ENCODE assay signal across 8 cellular contexts in the genomic region with DNA sequence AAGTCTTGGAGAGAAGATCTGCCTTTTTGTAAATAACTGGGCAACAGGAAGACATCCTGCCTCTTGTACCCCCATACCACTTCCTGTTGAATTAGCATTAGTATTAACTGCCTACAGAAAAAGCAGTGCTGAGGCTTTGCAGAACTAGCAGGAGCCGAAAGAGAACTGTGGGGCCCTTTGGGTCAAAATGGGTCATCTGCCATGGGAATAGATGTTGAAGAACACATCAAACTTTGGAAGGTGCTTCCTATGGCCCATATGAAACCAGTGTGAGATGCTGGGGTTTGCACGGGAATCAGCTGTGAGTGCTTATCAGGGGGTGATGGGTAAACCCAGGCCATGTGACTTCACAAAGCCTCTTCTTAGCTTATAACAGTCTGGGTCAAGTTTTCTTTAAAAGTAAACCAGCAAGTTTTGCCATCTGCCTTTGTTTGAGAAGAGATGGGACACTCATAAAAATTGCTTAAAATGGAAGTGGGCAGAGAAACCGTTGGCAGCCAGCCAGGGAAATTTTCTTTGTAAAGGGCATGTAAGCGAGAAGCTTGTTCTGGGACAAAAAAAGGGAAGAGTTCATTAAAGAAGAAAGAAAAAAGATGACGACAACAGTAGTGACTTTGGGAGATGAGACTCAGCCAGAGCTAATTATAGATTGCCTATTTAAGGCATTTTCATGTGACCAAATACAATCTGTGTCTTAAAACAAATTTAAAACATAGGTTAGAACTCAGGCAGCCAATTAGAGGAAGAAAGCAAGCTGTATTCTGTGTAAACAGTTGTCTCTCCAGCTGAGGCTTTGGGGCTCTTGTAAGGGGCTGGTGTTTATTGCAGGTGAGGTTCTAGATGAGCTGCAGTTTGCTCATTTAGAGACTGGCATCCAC. TPM values are rescaled to one million over a fixed set of nuclear protein-coding genes. Genes with fewer than 3 reads are reported as not detected.
DNase-seq lines count a peak whose midpoint lies in the region; FAIRE-seq and TF ChIP-seq lines count a peak whose summit lies in the region.

No MANE protein-coding gene starts in this region.

- H3K27me3 ChIP-seq in GM23248 (replicated peaks; ENCODE audit: insufficient read depth) (no peaks in the 10 kb centered on the region), osteoblast (ENCODE audit: insufficient read depth, low read length) (no peaks in the 10 kb centered on the region), H7 (ENCODE audit: control insufficient read depth, insufficient read depth, low read length) (no peaks in the 10 kb centered on the region)

- H3K4me2 ChIP-seq in GM23248 (ENCODE audit: unreplicated experiment) (peak overlapping the region; percentile 38), OCI-LY7 (ENCODE audit: low read length) (peak overlapping the region; percentile 85), osteoblast (ENCODE audit: insufficient read depth, low read length) (peak overlapping the region; percentile 63)

- H3K27ac ChIP-seq in 22Rv1 = peak overlapping the region; percentile 98
- H3K27ac ChIP-seq in GM23248 = peak overlapping the region; percentile 79
- peak overlapping the region; percentile 97 for H3K27ac ChIP-seq in OCI-LY7 (ENCODE audit: low read depth, low read length, poor library complexity, severe bottlenecking)
- H3K27ac ChIP-seq in osteoblast (ENCODE audit: low read depth, low read length) = peak overlapping the region; percentile 87

- FAIRE-seq in frontal cortex (lab: Jason Lieb, UNC) = no peak

- in situ Hi-C loops in GM23248 (cut with MboI) = no loop called here

- H3K9ac ChIP-seq in GM23248 = peak overlapping the region; percentile 52

- H3K36me3 ChIP-seq in GM23248 (ENCODE audit: low read depth) = no peaks in the 10 kb centered on the region
- peaks cover 35% of the 10 kb centered on the region for H3K36me3 ChIP-seq in OCI-LY7 (ENCODE audit: insufficient read depth, low read length)
- H3K36me3 ChIP-seq in osteoblast (ENCODE audit: insufficient read depth, low read length) = no peaks in the 10 kb centered on the region
- no peaks in the 10 kb centered on the region for H3K36me3 ChIP-seq in H7 (replicated peaks; ENCODE audit: control insufficient read depth, insufficient read depth, low read length)

- CTCF ChIA-PET in OCI-LY7 (lab: Charles Lee; ENCODE audit: unreplicated experiment) = no interaction called here

- H3K79me2 ChIP-seq in GM23248 (ENCODE audit: insufficient read depth) = peaks cover 86% of the 10 kb centered on the region
- peaks cover 87% of the 10 kb centered on the region for H3K79me2 ChIP-seq in OCI-LY7 (ENCODE audit: insufficient read depth, low read depth, low read length)
- H3K79me2 ChIP-seq in osteoblast (ENCODE audit: insufficient read depth, low read length) = peaks cover 77% of the 10 kb centered on the region

- TSS peak; percentile 27 for BruUV-seq in OCI-LY7 (replicated peaks; lab: Mats Ljungman, UMichigan)

- peak overlapping the region; percentile 44 for H3K4me3 ChIP-seq in GM23248
- peak overlapping the region; percentile 61 for H3K4me3 ChIP-seq in OCI-LY7 (ENCODE audit: low read depth, low read length, poor library complexity, severe bottlenecking)
- peak overlapping the region; percentile 29 for H3K4me3 ChIP-seq in osteoblast (ENCODE audit: insufficient read depth, low read length)
- H3K4me3 ChIP-seq in H7 (ENCODE audit: insufficient read depth, low read depth, low read length) = no peak overlapping the region

- H3F3A ChIP-seq in GM23248 (ENCODE audit: insufficient read depth) = peaks cover 36% of the 10 kb centered on the region

- H4K20me1 ChIP-seq in GM23248 (ENCODE audit: insufficient read depth) (no peaks in the 10 kb centered on the region), OCI-LY7 (ENCODE audit: insufficient read depth, low read length) (no peaks in the 10 kb centered on the region), osteoblast (ENCODE audit: insufficient read depth, low read length) (no peaks in the 10 kb centered on the region)

- no peaks in the 10 kb centered on the region for H3K9me3 ChIP-seq in GM23248 (ENCODE audit: low read depth)
- H3K9me3 ChIP-seq in OCI-LY7 (ENCODE audit: low read length) = no peaks in the 10 kb centered on the region
- H3K9me3 ChIP-seq in osteoblast (ENCODE audit: low read depth, low read length) = no peaks in the 10 kb centered on the region

- H3K9me2 ChIP-seq in GM23248 (ENCODE audit: insufficient read depth) (no peaks in the 10 kb centered on the region), OCI-LY7 (ENCODE audit: insufficient read depth, low read length) (no peaks in the 10 kb centered on the region)

- DNase-seq in GM23248 = peak; percentile 85
- peak; percentile 73 for DNase-seq in OCI-LY7 (ENCODE audit: low spot score)
- DNase-seq in activated gamma-delta T cell treated with anti-CD3 and anti-CD28 coated beads, Interleukin-2, amount 50 U/mL, for 16 hours (ENCODE audit: low read depth) = peak; percentile 42
- peak; percentile 48 to 63 for DNase-seq in frontal cortex (ENCODE audit: low spot score in 2 of 2)
- peak; percentile 84 for DNase-seq in osteoblast (ENCODE audit: insufficient read length, low spot score, missing footprints)
- peak; percentile 93 for DNase-seq in ureter (ENCODE audit: low spot score)
- no peak for DNase-seq in H7

- POLR2A ChIA-PET in OCI-LY7 (lab: Charles Lee) = interaction anchor here (0.7 to 1.4 kb wide), 7 partner anchors 21 to 173 kb away, joined by 3 to 4 read pairs (median 3); a partner anchor contains a TSS

- H3K4me1 ChIP-seq in GM23248 (ENCODE audit: insufficient read depth) (peaks cover 33% of the 10 kb centered on the region), OCI-LY7 (ENCODE audit: insufficient read depth, low read length, poor library complexity, severe bottlenecking) (peaks cover 39% of the 10 kb centered on the region), osteoblast (ENCODE audit: insufficient read depth, low read length) (peaks cover 28% of the 10 kb centered on the region)

- peak overlapping the region; percentile 61 for H2AFZ ChIP-seq in GM23248
- H2AFZ ChIP-seq in OCI-LY7 (ENCODE audit: low read length) = peak overlapping the region; percentile 27; the same call in 1 of the 2 replicates
- H2AFZ ChIP-seq in osteoblast (ENCODE audit: low read length) = peak overlapping the region; percentile 52

- intact Hi-C loops in OCI-LY7 (cut with micrococcal nuclease; ENCODE audit: unreplicated experiment) = no loop called here

- WGBS in GM23248 (ENCODE audit: low coverage in 1 of 2, low lambda C conversion rate in 2 of 2, missing lambda C conversion rate in 2 of 2), 2 experiments = 5% methylated on average over 5 of the region's 5 CpGs

- TF ChIP-seq CTCF in 22Rv1 (IDR thresholded peaks at IDR 0.05) (no peak), OCI-LY7 (conservative IDR thresholded peaks at IDR 0.05; ENCODE audit: low read length) (no peak), osteoblast (IDR thresholded peaks at IDR 0.05; ENCODE audit: extremely low read depth, low read depth, low read length) (no peak)

RNA-seq across cellular contexts. Expression of a gene that starts 4.4 kb away (rescaled TPM):
- total RNA-seq in GM23248 (2014; rRNA removed; shearing (Covaris generic)) = 17.6 and 20.2 TPM in 2 replicates
- 7.5 and 8.2 TPM in 2 replicates for polyA plus RNA-seq in GM23248 (2016; fragmentation: Nextera tagmentation; extraction: Ambion mirVana)
- 21.4 and 23.7 TPM in 2 replicates for total RNA-seq in OCI-LY7 (2014; rRNA removed; shearing (Covaris generic))
- total RNA-seq in OCI-LY7 (2022) = 17.6 and 20.2 TPM in 2 replicates
- total RNA-seq in frontal cortex = 29.8 TPM
- total RNA-seq in osteoblast = 9.7 and 13.4 TPM in 2 replicates
- 21.7 TPM for total RNA-seq in ureter
- total RNA-seq in H7 (2014; rRNA removed; shearing (Covaris generic)) = 23.1 and 23.7 TPM in 2 replicates

RNA-seq across cellular contexts. Expression of a gene that starts 5.3 kb away (rescaled TPM):
- total RNA-seq in GM23248 (2014; rRNA removed; shearing (Covaris generic)) = 5.6 and 9.5 TPM in 2 replicates
- 4.8 and 8.9 TPM in 2 replicates for polyA plus RNA-seq in GM23248 (2016; fragmentation: Nextera tagmentation; extraction: Ambion mirVana)
- 8.6 TPM in 2 replicates for total RNA-seq in OCI-LY7 (2014; rRNA removed; shearing (Covaris generic))
- total RNA-seq in OCI-LY7 (2022) (14.8 and 14.9 TPM in 2 replicates), frontal cortex (9.0 TPM), osteoblast (10.1 and 10.6 TPM in 2 replicates), ureter (6.9 TPM)
- total RNA-seq in H7 (2014; rRNA removed; shearing (Covaris generic)) = 10.3 and 12.3 TPM in 2 replicates

RNA-seq across cellular contexts. Expression of a gene that starts 55.1 kb away (rescaled TPM):
- 68.6 and 68.9 TPM in 2 replicates for total RNA-seq in GM23248 (2014; rRNA removed; shearing (Covaris generic))
- polyA plus RNA-seq in GM23248 (2016; fragmentation: Nextera tagmentation; extraction: Ambion mirVana) = 63.3 and 70.3 TPM in 2 replicates
- 67.4 and 68.1 TPM in 2 replicates for total RNA-seq in OCI-LY7 (2014; rRNA removed; shearing (Covaris generic))
- 59.2 and 76.3 TPM in 2 replicates for total RNA-seq in OCI-LY7 (2022)
- 58.3 TPM for total RNA-seq in frontal cortex
- total RNA-seq in osteoblast = 42.7 and 50.3 TPM in 2 replicates
- total RNA-seq in ureter = 87.8 TPM
- 143 and 197 TPM in 2 replicates for total RNA-seq in H7 (2014; rRNA removed; shearing (Covaris generic))
